Comparison of ENCODE assay signal across 8 cellular contexts in the genomic region with DNA sequence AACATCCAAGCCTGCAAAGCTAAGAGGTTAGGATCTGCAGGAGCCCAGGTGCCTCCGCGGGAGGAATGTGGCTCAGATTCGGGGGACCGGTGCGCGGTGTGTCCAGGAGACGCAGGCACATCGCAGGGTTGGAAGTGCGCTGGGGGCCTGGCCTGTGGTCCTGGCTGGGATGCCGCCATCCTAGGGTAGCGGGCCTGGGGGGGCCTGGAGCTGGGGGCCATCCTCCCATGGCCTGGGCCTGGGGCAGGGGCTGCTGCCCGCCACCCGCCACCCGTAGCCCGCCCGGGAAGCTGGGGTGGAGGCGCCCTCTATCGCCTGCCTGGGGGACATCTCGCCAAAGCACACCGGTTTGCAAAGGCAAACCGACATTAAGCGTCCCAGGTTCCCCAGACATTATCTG.
DNase-seq lines count a peak whose midpoint lies in the region.

No MANE protein-coding gene starts in this region.

- DNase-seq in stimulated activated CD4-positive, alpha-beta T cell treated with anti-CD3 and anti-CD28 coated beads, Interleukin-2, amount 100 ng/mL, for 48 hours: peak; percentile 14 to 23
- DNase-seq in stimulated activated CD4-positive, alpha-beta T cell treated with anti-CD3 and anti-CD28 coated beads, Interleukin-1b, Interleukin-23, amount 100 ng/mL, for 48 hours: no peak
- DNase-seq in astrocyte of the hippocampus (ENCODE audit: low read depth, low spot score) (peak; percentile 66), kidney glomerular epithelial cell (lab: John Stamatoyannopoulos, UW) (peak; percentile 10), NCI-H524 treated with DMSO at 0.1 percent for 48 hours (lab: John Stamatoyannopoulos, UW) (no peak), occipital lobe (lab: John Stamatoyannopoulos, UW) (no peak)
- DNase-seq in activated effector memory CD4-positive, alpha-beta T cell treated with Interleukin-2 at 50 U/mL for 16 hours: no peak
- DNase-seq in stimulated activated naive CD4-positive, alpha-beta T cell (lab: John Stamatoyannopoulos, UW): no peak

Comparison
In these comparisons a context has a peak if more than half of its experiments do, and no peak if none do; other contexts are left out.
1. DNase-seq: peak in stimulated activated CD4-positive, alpha-beta T cell treated with anti-CD3 and anti-CD28 coated beads, Interleukin-2, amount 100 ng/mL, for 48 hours (2 of 2), astrocyte of the hippocampus (single experiment) and kidney glomerular epithelial cell (single experiment); none in stimulated activated CD4-positive, alpha-beta T cell treated with anti-CD3 and anti-CD28 coated beads, Interleukin-1b, Interleukin-23, amount 100 ng/mL, for 48 hours (single experiment), NCI-H524 treated with DMSO at 0.1 percent for 48 hours (single experiment), activated effector memory CD4-positive, alpha-beta T cell treated with Interleukin-2 at 50 U/mL for 16 hours (single experiment), stimulated activated naive CD4-positive, alpha-beta T cell (0 of 6) and occipital lobe (single experiment).